Comparison of ENCODE assay signal across 9 cellular contexts in genomic region chr11:119335091-119335654, GRCh38. TPM values are rescaled to one million over a fixed set of nuclear protein-coding genes. Genes with fewer than 3 reads are reported as not detected.
DNase-seq lines count a peak whose midpoint lies in the region; ATAC-seq, FAIRE-seq and TF ChIP-seq lines count a peak whose summit lies in the region.
"Had no signal": no experiment of that assay in that cellular context is flagged by ENCODE, and none has a peak within 500 bp of the region (broad histone marks: within the 10 kb centered on the region; RNA-seq: fewer than 3 reads in every experiment).

No MANE protein-coding gene starts in this region.

- H3K36me3 ChIP-seq in HEK293 (ENCODE audit: control insufficient read depth in 2 of 2, insufficient read depth in 1 of 2, low read length in 2 of 2), result peaks cover 0 to 19% of the 10 kb centered on the region in 2 experiments; a peak in 1 of 3 replicates
- H3K36me3 ChIP-seq in iPS-15b (ENCODE audit: control insufficient read depth, insufficient read depth, low read length), result peaks cover 8% of the 10 kb centered on the region

- H3K9me3 ChIP-seq in HEK293 (ENCODE audit: control insufficient read depth, insufficient read depth, low read depth, low read length) (no peaks in the 10 kb centered on the region), iPS-15b (ENCODE audit: control insufficient read depth, insufficient read depth, low read length) (no peaks in the 10 kb centered on the region)

- DNase-seq in activated T-cell treated with anti-CD3 and anti-CD28 coated beads, Interleukin-2, amount 50 U/mL, for 72 hours, result no peak
- DNase-seq in stimulated activated effector memory CD8-positive, alpha-beta T cell treated with anti-CD3 and anti-CD28 coated beads, Interleukin-12 subunit alpha, Interleukin-12 subunit beta, amount 100 ng/mL, for 72 hours (ENCODE audit: low spot score in 2 of 2), result no peak
- no peak for DNase-seq in SKM-1 (lab: John Stamatoyannopoulos, UW; ENCODE audit: unreplicated experiment)
- DNase-seq in urothelium cell line (ENCODE audit: low spot score), result no peak
- DNase-seq: stimulated activated CD4-positive, alpha-beta T cell treated with anti-CD3 and anti-CD28 coated beads, Interleukin-2, amount 100 ng/mL, for 48 hours had no signal

- H3K9ac ChIP-seq in iPS-15b (ENCODE audit: low read depth, low read length), result peak overlapping the region; percentile 87

- TF ChIP-seq CTCF in HEK293 (tag by site-specific recombination; IDR thresholded peaks at IDR 0.05), result no peak

- POLR2A ChIA-PET in HEK293 (lab: Yijun Ruan, JAX), result interaction anchor here (0.5 to 1.6 kb wide), 5 partner anchors 12 to 129 kb away, joined by 4 to 14 read pairs (median 5); partner anchors contain the start of gene CBL

- ATAC-seq in activated T-cell treated with anti-CD3 and anti-CD28 coated beads, Interleukin-2, amount 50 U/mL, for 72 hours (replicated peaks in 1 of 2), result no peak
- ATAC-seq in stimulated activated effector memory CD8-positive, alpha-beta T cell treated with anti-CD3 and anti-CD28 coated beads, Interleukin-12 subunit alpha, Interleukin-12 subunit beta, amount 100 ng/mL, for 72 hours, result no peak
- ATAC-seq in GM19467 (IDR thresholded peaks at IDR 0.05; ENCODE audit: unreplicated experiment), result no peak
- ATAC-seq in HG03460 (IDR thresholded peaks at IDR 0.05; ENCODE audit: unreplicated experiment), result no peak

- peak overlapping the region; percentile 96 to 99 for H3K4me3 Mint-ChIP-seq in activated T-cell treated with anti-CD3 and anti-CD28 coated beads, Interleukin-2, amount 50 U/mL, for 72 hours
- H3K4me3 Mint-ChIP-seq in stimulated activated effector memory CD8-positive, alpha-beta T cell treated with anti-CD3 and anti-CD28 coated beads, Interleukin-12 subunit alpha, Interleukin-12 subunit beta, amount 100 ng/mL, for 72 hours, result peak overlapping the region; percentile 97

- no peak for FAIRE-seq in urothelium cell line (lab: Jason Lieb, UNC)

- H3K9me3 Mint-ChIP-seq in activated T-cell treated with anti-CD3 and anti-CD28 coated beads, Interleukin-2, amount 50 U/mL, for 72 hours, result no peaks in the 10 kb centered on the region
- no peaks in the 10 kb centered on the region for H3K9me3 Mint-ChIP-seq in stimulated activated effector memory CD8-positive, alpha-beta T cell treated with anti-CD3 and anti-CD28 coated beads, Interleukin-12 subunit alpha, Interleukin-12 subunit beta, amount 100 ng/mL, for 72 hours

- CTCF ChIA-PET in HEK293 (lab: Yijun Ruan, JAX), result interaction anchor here (0.6 to 7.2 kb wide), 5 partner anchors 13 to 388 kb away, joined by 3 to 160 read pairs (median 5); partner anchors contain the start of gene USP2

- peaks cover 17% of the 10 kb centered on the region for H3K27me3 Mint-ChIP-seq in activated T-cell treated with anti-CD3 and anti-CD28 coated beads, Interleukin-2, amount 50 U/mL, for 72 hours (ENCODE audit: low read depth)

- peak overlapping the region; percentile 99 for H3K27ac Mint-ChIP-seq in activated T-cell treated with anti-CD3 and anti-CD28 coated beads, Interleukin-2, amount 50 U/mL, for 72 hours
- peak overlapping the region; percentile 98 for H3K27ac Mint-ChIP-seq in stimulated activated effector memory CD8-positive, alpha-beta T cell treated with anti-CD3 and anti-CD28 coated beads, Interleukin-12 subunit alpha, Interleukin-12 subunit beta, amount 100 ng/mL, for 72 hours

- H3K4me1 ChIP-seq in HEK293 (ENCODE audit: control insufficient read depth, insufficient read depth, low read length) (no peaks in the 10 kb centered on the region; the same call in 1 of the 2 replicates), iPS-15b (ENCODE audit: control insufficient read depth, insufficient read depth, low read length) (peaks cover 13% of the 10 kb centered on the region)

- H3K27ac ChIP-seq in HEK293 (ENCODE audit: extremely low read depth, low read depth, low read length), result peak overlapping the region; percentile 18; the same call in 1 of the 2 replicates

- H3K4me3 ChIP-seq in HEK293 (ENCODE audit: low read depth, low read length) (peak overlapping the region; percentile 90), iPS-15b (ENCODE audit: low read depth, low read length) (peak overlapping the region; percentile 98)

- H3K27me3 ChIP-seq in iPS-15b (ENCODE audit: control insufficient read depth, insufficient read depth, low read length), result peaks cover 9% of the 10 kb centered on the region

- H3K4me1 Mint-ChIP-seq in activated T-cell treated with anti-CD3 and anti-CD28 coated beads, Interleukin-2, amount 50 U/mL, for 72 hours (ENCODE audit: low read depth), result peaks cover 64% of the 10 kb centered on the region
- peaks cover 45% of the 10 kb centered on the region for H3K4me1 Mint-ChIP-seq in stimulated activated effector memory CD8-positive, alpha-beta T cell treated with anti-CD3 and anti-CD28 coated beads, Interleukin-12 subunit alpha, Interleukin-12 subunit beta, amount 100 ng/mL, for 72 hours

- peaks cover 2 to 8% of the 10 kb centered on the region in 2 donors for H3K36me3 Mint-ChIP-seq in activated T-cell treated with anti-CD3 and anti-CD28 coated beads, Interleukin-2, amount 50 U/mL, for 72 hours (ENCODE audit: insufficient read depth in 2 of 2)
- peaks cover 26% of the 10 kb centered on the region for H3K36me3 Mint-ChIP-seq in stimulated activated effector memory CD8-positive, alpha-beta T cell treated with anti-CD3 and anti-CD28 coated beads, Interleukin-12 subunit alpha, Interleukin-12 subunit beta, amount 100 ng/mL, for 72 hours

TF ChIP-seq in HEK293, 187 proteins besides CTCF, POLR2A, EP300 and RAD21:
- TF ChIP-seq ZNF133 (tag by site-specific recombination; IDR thresholded peaks at IDR 0.05) (no peak), ZNF629 (tag by site-specific recombination; IDR thresholded peaks at IDR 0.05) (no peak), ZNF777 (tag by site-specific recombination; IDR thresholded peaks at IDR 0.05; ENCODE audit: borderline replicate concordance) (no peak), ZNF362 (tag by site-specific recombination; IDR thresholded peaks at IDR 0.05) (no peak), WT1 (tag by site-specific recombination; IDR thresholded peaks at IDR 0.05) (no peak), ZNF239 (tag by site-specific recombination; IDR thresholded peaks at IDR 0.05) (no peak), ZNF423 (tag by site-specific recombination; IDR thresholded peaks at IDR 0.05) (no peak), BCL6B (tag by site-specific recombination; IDR thresholded peaks at IDR 0.05) (no peak), ZSCAN16 (tag by site-specific recombination; IDR thresholded peaks at IDR 0.05) (no peak), ZNF350 (tag by site-specific recombination; IDR thresholded peaks at IDR 0.05) (no peak), KLF8 (tag by site-specific recombination; IDR thresholded peaks at IDR 0.05) (no peak), KLF7 (tag by site-specific recombination; IDR thresholded peaks at IDR 0.05; ENCODE audit: borderline replicate concordance) (no peak), ZNF2 (tag by site-specific recombination; IDR thresholded peaks at IDR 0.05) (no peak), PBX3 (CRISPR knock-in tag; IDR thresholded peaks at IDR 0.05) (no peak)

RNA-seq across cellular contexts. Expression of gene RNF26, which starts 0.8 kb away (rescaled TPM):
- 10 to 100 TPM; 32.5 to 38.9 TPM for total RNA-seq in activated T-cell treated with anti-CD3 and anti-CD28 coated beads, Interleukin-2, amount 50 U/mL, for 72 hours

RNA-seq across cellular contexts. Expression of gene C1QTNF5, which starts 5.5 kb away (rescaled TPM):
- not detected for total RNA-seq in activated T-cell treated with anti-CD3 and anti-CD28 coated beads, Interleukin-2, amount 50 U/mL, for 72 hours

RNA-seq across cellular contexts. Expression of gene MFRP, which starts 11.3 kb away (rescaled TPM):
- total RNA-seq in activated T-cell treated with anti-CD3 and anti-CD28 coated beads, Interleukin-2, amount 50 U/mL, for 72 hours, result not detected

RNA-seq across cellular contexts. Expression of gene MCAM, which starts 18.2 kb away (rescaled TPM):
- total RNA-seq in activated T-cell treated with anti-CD3 and anti-CD28 coated beads, Interleukin-2, amount 50 U/mL, for 72 hours, result 1 to 10 TPM; 4.7 to 5.2 TPM

RNA-seq across cellular contexts. Expression of gene USP2, which starts 46.3 kb away (rescaled TPM):
- 1 to 10 TPM in 1 of 2 donors, under 1 TPM in 1; 0.91 to 3.0 TPM for total RNA-seq in activated T-cell treated with anti-CD3 and anti-CD28 coated beads, Interleukin-2, amount 50 U/mL, for 72 hours
